9 cellular contexts compared by ENCODE assay signal in genomic region chr12:89038831-89039509, GRCh38.
DNase-seq lines count a peak whose midpoint lies in the region; ATAC-seq lines count a peak whose summit lies in the region.
"Had no signal": no experiment of that assay in that cellular context is flagged by ENCODE, and none has a peak within 500 bp of the region (broad histone marks: within the 10 kb centered on the region; RNA-seq: fewer than 3 reads in every experiment).

No MANE protein-coding gene starts in this region.

- H3K27me3 Mint-ChIP-seq in activated CD8-positive, alpha-beta memory T cell treated with anti-CD3 and anti-CD28 coated beads, Interleukin-2, amount 10 ng/mL, durations not matched to agents 7 days and 5 days, result no peaks in the 10 kb centered on the region
- H3K27me3 Mint-ChIP-seq in activated T-cell treated with anti-CD3 and anti-CD28 coated beads, Interleukin-2, amount 50 U/mL, for 72 hours (ENCODE audit: low read depth), result peaks cover 5% of the 10 kb centered on the region
- H3K27me3 Mint-ChIP-seq in stimulated activated memory B cell treated with anti-CD40 and anti-IgM and Interleukin-4, amounts not matched to agents 10 μg/mL and 1 μg/mL and 100 μg/mL, for 72 hours, result no peaks in the 10 kb centered on the region

- H3K27ac Mint-ChIP-seq in activated CD8-positive, alpha-beta memory T cell treated with anti-CD3 and anti-CD28 coated beads, Interleukin-2, amount 10 ng/mL, durations not matched to agents 7 days and 5 days, result peak overlapping the region; percentile 92
- H3K27ac Mint-ChIP-seq in activated T-cell treated with anti-CD3 and anti-CD28 coated beads, Interleukin-2, amount 50 U/mL, for 72 hours, result peak overlapping the region; percentile 100
- peak overlapping the region; percentile 72 for H3K27ac Mint-ChIP-seq in stimulated activated memory B cell treated with anti-CD40 and anti-IgM and Interleukin-4, amounts not matched to agents 10 μg/mL and 1 μg/mL and 100 μg/mL, for 72 hours

- H3K4me3 Mint-ChIP-seq in activated CD8-positive, alpha-beta memory T cell treated with anti-CD3 and anti-CD28 coated beads, Interleukin-2, amount 10 ng/mL, durations not matched to agents 7 days and 5 days, result no peak overlapping the region
- H3K4me3 Mint-ChIP-seq in activated T-cell treated with anti-CD3 and anti-CD28 coated beads, Interleukin-2, amount 50 U/mL, for 72 hours, result peak overlapping the region; percentile 39 to 85
- H3K4me3 Mint-ChIP-seq in stimulated activated memory B cell treated with anti-CD40 and anti-IgM and Interleukin-4, amounts not matched to agents 10 μg/mL and 1 μg/mL and 100 μg/mL, for 72 hours, result no peak overlapping the region

- peaks cover 10% of the 10 kb centered on the region for H3K9me3 Mint-ChIP-seq in activated CD8-positive, alpha-beta memory T cell treated with anti-CD3 and anti-CD28 coated beads, Interleukin-2, amount 10 ng/mL, durations not matched to agents 7 days and 5 days (ENCODE audit: low read depth)
- H3K9me3 Mint-ChIP-seq in activated T-cell treated with anti-CD3 and anti-CD28 coated beads, Interleukin-2, amount 50 U/mL, for 72 hours, result peaks cover 6 to 11% of the 10 kb centered on the region in 2 donors
- H3K9me3 Mint-ChIP-seq in stimulated activated memory B cell treated with anti-CD40 and anti-IgM and Interleukin-4, amounts not matched to agents 10 μg/mL and 1 μg/mL and 100 μg/mL, for 72 hours, result peaks cover 3% of the 10 kb centered on the region

- H3K4me1 Mint-ChIP-seq in activated CD8-positive, alpha-beta memory T cell treated with anti-CD3 and anti-CD28 coated beads, Interleukin-2, amount 10 ng/mL, durations not matched to agents 7 days and 5 days, result peaks cover 71% of the 10 kb centered on the region
- H3K4me1 Mint-ChIP-seq in activated T-cell treated with anti-CD3 and anti-CD28 coated beads, Interleukin-2, amount 50 U/mL, for 72 hours (ENCODE audit: low read depth), result peaks cover 83% of the 10 kb centered on the region
- peaks cover 33% of the 10 kb centered on the region for H3K4me1 Mint-ChIP-seq in stimulated activated memory B cell treated with anti-CD40 and anti-IgM and Interleukin-4, amounts not matched to agents 10 μg/mL and 1 μg/mL and 100 μg/mL, for 72 hours

- CTCF ChIA-PET in activated CD8-positive, alpha-beta memory T cell treated with anti-CD3 and anti-CD28 coated beads, Interleukin-2, amount 10 ng/mL, durations not matched to agents 7 days and 5 days (lab: Charles Lee), result interaction anchor here (0.9 to 5.1 kb wide), 17 partner anchors 11 to 490 kb away, joined by 3 to 73 read pairs (median 5); partner anchors contain the start of genes DUSP6, GALNT4 and POC1B

- H3K36me3 Mint-ChIP-seq in activated CD8-positive, alpha-beta memory T cell treated with anti-CD3 and anti-CD28 coated beads, Interleukin-2, amount 10 ng/mL, durations not matched to agents 7 days and 5 days, result peaks cover 59% of the 10 kb centered on the region
- peaks cover 12 to 20% of the 10 kb centered on the region in 2 donors for H3K36me3 Mint-ChIP-seq in activated T-cell treated with anti-CD3 and anti-CD28 coated beads, Interleukin-2, amount 50 U/mL, for 72 hours (ENCODE audit: insufficient read depth in 2 of 2)
- no peaks in the 10 kb centered on the region for H3K36me3 Mint-ChIP-seq in stimulated activated memory B cell treated with anti-CD40 and anti-IgM and Interleukin-4, amounts not matched to agents 10 μg/mL and 1 μg/mL and 100 μg/mL, for 72 hours

- DNase-seq in activated CD8-positive, alpha-beta memory T cell treated with anti-CD3 and anti-CD28 coated beads, Interleukin-2, amount 10 ng/mL, durations not matched to agents 7 days and 5 days, result no peak
- no peak for DNase-seq in activated CD8-positive, alpha-beta memory T cell treated with anti-CD3 and anti-CD28 coated beads, Interleukin-2, amount 50 U/mL, for 48 hours
- peak; percentile 62 to 66 for DNase-seq in activated T-cell treated with anti-CD3 and anti-CD28 coated beads, Interleukin-2, amount 50 U/mL, for 72 hours
- no peak for DNase-seq in HUDEP-2 (lab: John Stamatoyannopoulos, UW; ENCODE audit: unreplicated experiment in 76 of 76)
- DNase-seq: NCI-H446 had no signal

- ATAC-seq in activated CD8-positive, alpha-beta memory T cell treated with anti-CD3 and anti-CD28 coated beads, Interleukin-2, amount 10 ng/mL, durations not matched to agents 7 days and 5 days, result no peak
- ATAC-seq in HG02938 (IDR thresholded peaks at IDR 0.05; ENCODE audit: unreplicated experiment), result peak; percentile 26
- peak; percentile 71 to 76 for ATAC-seq in activated T-cell treated with anti-CD3 and anti-CD28 coated beads, Interleukin-2, amount 50 U/mL, for 72 hours (replicated peaks in 1 of 2)
- peak; percentile 87 for ATAC-seq in stimulated activated memory B cell treated with anti-CD40 and anti-IgM and Interleukin-4, amounts not matched to agents 10 μg/mL and 1 μg/mL and 100 μg/mL, for 72 hours
- ATAC-seq in HG03432 (IDR thresholded peaks at IDR 0.05; ENCODE audit: unreplicated experiment), result no peak
- ATAC-seq in esophagus mucosa, result no peak

Comparison
In these comparisons a context has a peak if more than half of its experiments do, and no peak if none do; other contexts are left out.
1. ATAC-seq: peak in HG02938 (single experiment), activated T-cell treated with anti-CD3 and anti-CD28 coated beads, Interleukin-2, amount 50 U/mL, for 72 hours (2 of 2) and stimulated activated memory B cell treated with anti-CD40 and anti-IgM and Interleukin-4, amounts not matched to agents 10 μg/mL and 1 μg/mL and 100 μg/mL, for 72 hours (single experiment); none in activated CD8-positive, alpha-beta memory T cell treated with anti-CD3 and anti-CD28 coated beads, Interleukin-2, amount 10 ng/mL, durations not matched to agents 7 days and 5 days (single experiment), HG03432 (single experiment) and esophagus mucosa (single experiment).
2. DNase-seq: peak in activated T-cell treated with anti-CD3 and anti-CD28 coated beads, Interleukin-2, amount 50 U/mL, for 72 hours (2 of 2); none in activated CD8-positive, alpha-beta memory T cell treated with anti-CD3 and anti-CD28 coated beads, Interleukin-2, amount 10 ng/mL, durations not matched to agents 7 days and 5 days (single experiment), activated CD8-positive, alpha-beta memory T cell treated with anti-CD3 and anti-CD28 coated beads, Interleukin-2, amount 50 U/mL, for 48 hours (single experiment) and HUDEP-2 (0 of 76).
3. H3K4me3 Mint-ChIP-seq: peak in activated T-cell treated with anti-CD3 and anti-CD28 coated beads, Interleukin-2, amount 50 U/mL, for 72 hours (2 of 2); none in activated CD8-positive, alpha-beta memory T cell treated with anti-CD3 and anti-CD28 coated beads, Interleukin-2, amount 10 ng/mL, durations not matched to agents 7 days and 5 days (single experiment) and stimulated activated memory B cell treated with anti-CD40 and anti-IgM and Interleukin-4, amounts not matched to agents 10 μg/mL and 1 μg/mL and 100 μg/mL, for 72 hours (single experiment).
4. Peak in every context shown above with its lines, with median percentiles within 50 percentile points of each other: H3K27ac Mint-ChIP-seq.